ENCODE assay signal across 17 cellular contexts in genomic region chr17:65121368-65121767, GRCh38. TPM values are rescaled to one million over a fixed set of nuclear protein-coding genes. Genes with fewer than 3 reads are reported as not detected.
DNase-seq lines count a peak whose midpoint lies in the region; ATAC-seq, FAIRE-seq and TF ChIP-seq lines count a peak whose summit lies in the region.
"Had no signal": no experiment of that assay in that cellular context is flagged by ENCODE, and none has a peak within 500 bp of the region (broad histone marks: within the 10 kb centered on the region; RNA-seq: fewer than 3 reads in every experiment).

No MANE protein-coding gene starts in this region.

- H3K9me3 Mint-ChIP-seq in activated CD8-positive, alpha-beta T cell treated with anti-CD3 and anti-CD28 coated beads, Interleukin-2, amount 10 ng/mL, durations not matched to agents 7 days and 5 days (ENCODE audit: insufficient read depth): no peaks in the 10 kb centered on the region
- no peaks in the 10 kb centered on the region for H3K9me3 Mint-ChIP-seq in neural crest cell

- TF ChIP-seq CTCF in neural crest cell (conservative IDR thresholded peaks at IDR 0.05): no peak

- no peak overlapping the region for H3K4me3 Mint-ChIP-seq in activated CD8-positive, alpha-beta T cell treated with anti-CD3 and anti-CD28 coated beads, Interleukin-2, amount 10 ng/mL, durations not matched to agents 7 days and 5 days
- peak overlapping the region; percentile 57 for H3K4me3 Mint-ChIP-seq in neural crest cell

- peak overlapping the region; percentile 90 for H3K27ac Mint-ChIP-seq in activated CD8-positive, alpha-beta T cell treated with anti-CD3 and anti-CD28 coated beads, Interleukin-2, amount 10 ng/mL, durations not matched to agents 7 days and 5 days
- no peak overlapping the region for H3K27ac Mint-ChIP-seq in neural crest cell (ENCODE audit: unreplicated experiment)

- peaks cover 23% of the 10 kb centered on the region for H3K4me1 Mint-ChIP-seq in activated CD8-positive, alpha-beta T cell treated with anti-CD3 and anti-CD28 coated beads, Interleukin-2, amount 10 ng/mL, durations not matched to agents 7 days and 5 days (ENCODE audit: low read depth)
- peaks cover 9% of the 10 kb centered on the region for H3K4me1 Mint-ChIP-seq in neural crest cell

- CTCF ChIA-PET in activated CD8-positive, alpha-beta T cell treated with anti-CD3 and anti-CD28 coated beads, Interleukin-2, amount 10 ng/mL, durations not matched to agents 7 days and 5 days (lab: Charles Lee): interaction anchor here (1.6 to 3.3 kb wide), 2 partner anchors 12 to 16 kb away, joined by 3 to 14 read pairs; partner anchors contain the start of gene RGS9

- H3K4me3 ChIP-seq in MG63: no peak overlapping the region
- H3K4me3 ChIP-seq: BLaER1 treated with 17β-estradiol and CSF1 and Interleukin-3, amounts not matched to agents 10 nM and 100 nM; mucosa of descending colon; Peyer's patch; skin epidermis; transverse colon had no signal

- H3K9me3 ChIP-seq in MG63: no peaks in the 10 kb centered on the region
- H3K9me3 ChIP-seq: BLaER1 treated with 17β-estradiol and CSF1 and Interleukin-3, amounts not matched to agents 10 nM and 100 nM; mucosa of descending colon; Peyer's patch; transverse colon had no signal

- FAIRE-seq in GM19239 (lab: Jason Lieb, UNC): peak; percentile 33

- H3K27me3 Mint-ChIP-seq in activated CD8-positive, alpha-beta T cell treated with anti-CD3 and anti-CD28 coated beads, Interleukin-2, amount 10 ng/mL, durations not matched to agents 7 days and 5 days (ENCODE audit: low read depth): peaks cover 15% of the 10 kb centered on the region
- peaks cover 10% of the 10 kb centered on the region for H3K27me3 Mint-ChIP-seq in neural crest cell (ENCODE audit: low read depth)

- H3K36me3 ChIP-seq in MG63: no peaks in the 10 kb centered on the region
- H3K36me3 ChIP-seq: BLaER1 treated with 17β-estradiol and CSF1 and Interleukin-3, amounts not matched to agents 10 nM and 100 nM; Peyer's patch; transverse colon had no signal

- H3K27me3 ChIP-seq in MG63: no peaks in the 10 kb centered on the region; the same call in 1 of the 2 replicates
- H3K27me3 ChIP-seq: BLaER1 treated with 17β-estradiol and CSF1 and Interleukin-3, amounts not matched to agents 10 nM and 100 nM; Peyer's patch; transverse colon had no signal

- peaks cover 2% of the 10 kb centered on the region for H3K36me3 Mint-ChIP-seq in activated CD8-positive, alpha-beta T cell treated with anti-CD3 and anti-CD28 coated beads, Interleukin-2, amount 10 ng/mL, durations not matched to agents 7 days and 5 days (ENCODE audit: low read depth)
- H3K36me3 Mint-ChIP-seq in neural crest cell (ENCODE audit: low read depth): no peaks in the 10 kb centered on the region

- peak; percentile 32 to 42 for ATAC-seq in activated CD4-positive, CD25-positive, alpha-beta regulatory T cell treated with anti-CD3 and anti-CD28 coated beads, Interleukin-2, amount 50 U/mL, for 24 hours
- no peak for ATAC-seq in activated CD8-positive, alpha-beta T cell treated with anti-CD3 and anti-CD28 coated beads, Interleukin-2, amount 10 ng/mL, durations not matched to agents 7 days and 5 days
- ATAC-seq in left lobe of liver: no peak

- DNase-seq in activated CD4-positive, CD25-positive, alpha-beta regulatory T cell (lab: John Stamatoyannopoulos, UW): no peak
- DNase-seq in GM19239 (ENCODE audit: insufficient read length, low spot score) (no peak), neural crest cell (ENCODE audit: low read depth, low spot score) (no peak), MG63 (no peak), left lobe of liver (ENCODE audit: low spot score) (no peak), HK-2 (ENCODE audit: unreplicated experiment) (no peak)
- DNase-seq in activated CD8-positive, alpha-beta T cell treated with anti-CD3 and anti-CD28 coated beads, Interleukin-2, amount 10 ng/mL, durations not matched to agents 7 days and 5 days: peak; percentile 29
- DNase-seq: 8988T, DMS79 treated with DMSO at 0.1 percent for 48 hours, left colon, NCI-H1048, Peyer's patch had no signal

- POLR2A ChIA-PET in activated CD8-positive, alpha-beta T cell treated with anti-CD3 and anti-CD28 coated beads, Interleukin-2, amount 10 ng/mL, durations not matched to agents 7 days and 5 days (lab: Charles Lee): no interaction called here

RNA-seq across cellular contexts. Expression of gene RGS9, which starts 15.8 kb away (rescaled TPM):
- 1 to 10 TPM; 4.8 to 5.7 TPM for total RNA-seq in activated CD8-positive, alpha-beta T cell treated with anti-CD3 and anti-CD28 coated beads, Interleukin-2, amount 10 ng/mL, durations not matched to agents 7 days and 5 days
- 2.5 and 2.8 TPM in 2 replicates for total RNA-seq in neural crest cell
- total RNA-seq in MG63 (2014; rRNA removed; shearing (Covaris generic); ENCODE audit: low replicate concordance): 0.53 TPM in 1 of 2 replicates, not detected in the other
- total RNA-seq in left lobe of liver: 3.0 TPM

Comparison
In these comparisons a context has a peak if more than half of its experiments do, and no peak if none do; other contexts are left out.
1. ATAC-seq: peak in activated CD4-positive, CD25-positive, alpha-beta regulatory T cell treated with anti-CD3 and anti-CD28 coated beads, Interleukin-2, amount 50 U/mL, for 24 hours (2 of 2); none in activated CD8-positive, alpha-beta T cell treated with anti-CD3 and anti-CD28 coated beads, Interleukin-2, amount 10 ng/mL, durations not matched to agents 7 days and 5 days (single experiment) and left lobe of liver (single experiment).